Comparison of ENCODE assay signal across 1 cellular context in the genomic region with DNA sequence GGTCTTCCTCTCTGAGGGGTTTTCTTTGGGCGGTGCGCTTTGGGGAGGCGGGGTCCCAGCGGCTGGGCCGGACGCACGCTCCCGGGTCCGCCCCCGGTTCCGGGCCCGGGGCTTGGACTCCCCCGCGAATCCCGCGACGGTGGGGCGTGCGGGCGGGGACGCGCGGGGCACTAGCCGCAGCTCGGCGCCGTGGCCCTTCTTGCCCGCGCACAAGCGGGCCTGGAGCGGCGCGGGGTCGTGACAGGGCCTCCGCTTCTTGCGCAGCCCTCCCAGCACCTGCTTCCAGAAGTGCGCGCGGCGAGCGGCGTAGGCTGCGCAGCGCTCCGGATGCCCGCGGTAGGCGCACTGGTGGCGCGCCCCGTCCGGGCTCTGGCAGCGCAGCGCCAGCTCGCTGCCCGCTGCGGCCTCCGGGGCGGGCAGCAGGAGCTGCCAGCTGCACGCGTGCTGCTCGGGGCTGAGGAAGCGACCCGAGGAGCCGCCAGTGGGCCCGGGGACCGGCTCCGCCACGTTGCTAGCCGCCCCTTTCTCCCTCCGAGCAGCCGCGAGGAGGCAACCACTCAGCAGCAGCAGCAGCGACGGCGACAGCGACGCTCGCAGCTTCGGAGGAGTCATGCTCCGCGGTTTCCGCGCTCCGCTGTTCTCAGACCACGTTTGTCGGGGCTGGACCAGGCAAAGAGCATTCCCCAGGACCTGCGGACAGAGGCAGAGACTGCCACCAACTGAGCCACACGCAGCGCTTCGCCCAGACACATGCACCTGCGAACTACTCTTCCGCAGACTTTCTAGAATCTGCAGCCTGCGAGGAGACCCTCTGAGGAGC.
TF ChIP-seq lines count a peak whose summit lies in the region.

No MANE protein-coding gene starts in this region.

TF ChIP-seq in SK-N-SH, 30 proteins besides CTCF, POLR2A, EP300 and RAD21:
- TF ChIP-seq, protein P1, sequence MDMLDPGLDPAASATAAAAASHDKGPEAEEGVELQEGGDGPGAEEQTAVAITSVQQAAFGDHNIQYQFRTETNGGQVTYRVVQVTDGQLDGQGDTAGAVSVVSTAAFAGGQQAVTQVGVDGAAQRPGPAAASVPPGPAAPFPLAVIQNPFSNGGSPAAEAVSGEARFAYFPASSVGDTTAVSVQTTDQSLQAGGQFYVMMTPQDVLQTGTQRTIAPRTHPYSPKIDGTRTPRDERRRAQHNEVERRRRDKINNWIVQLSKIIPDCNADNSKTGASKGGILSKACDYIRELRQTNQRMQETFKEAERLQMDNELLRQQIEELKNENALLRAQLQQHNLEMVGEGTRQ (IDR thresholded peaks at IDR 0.05; ENCODE audit: borderline replicate concordance, low read depth, low read length): no peak
- TF ChIP-seq, protein P2, sequence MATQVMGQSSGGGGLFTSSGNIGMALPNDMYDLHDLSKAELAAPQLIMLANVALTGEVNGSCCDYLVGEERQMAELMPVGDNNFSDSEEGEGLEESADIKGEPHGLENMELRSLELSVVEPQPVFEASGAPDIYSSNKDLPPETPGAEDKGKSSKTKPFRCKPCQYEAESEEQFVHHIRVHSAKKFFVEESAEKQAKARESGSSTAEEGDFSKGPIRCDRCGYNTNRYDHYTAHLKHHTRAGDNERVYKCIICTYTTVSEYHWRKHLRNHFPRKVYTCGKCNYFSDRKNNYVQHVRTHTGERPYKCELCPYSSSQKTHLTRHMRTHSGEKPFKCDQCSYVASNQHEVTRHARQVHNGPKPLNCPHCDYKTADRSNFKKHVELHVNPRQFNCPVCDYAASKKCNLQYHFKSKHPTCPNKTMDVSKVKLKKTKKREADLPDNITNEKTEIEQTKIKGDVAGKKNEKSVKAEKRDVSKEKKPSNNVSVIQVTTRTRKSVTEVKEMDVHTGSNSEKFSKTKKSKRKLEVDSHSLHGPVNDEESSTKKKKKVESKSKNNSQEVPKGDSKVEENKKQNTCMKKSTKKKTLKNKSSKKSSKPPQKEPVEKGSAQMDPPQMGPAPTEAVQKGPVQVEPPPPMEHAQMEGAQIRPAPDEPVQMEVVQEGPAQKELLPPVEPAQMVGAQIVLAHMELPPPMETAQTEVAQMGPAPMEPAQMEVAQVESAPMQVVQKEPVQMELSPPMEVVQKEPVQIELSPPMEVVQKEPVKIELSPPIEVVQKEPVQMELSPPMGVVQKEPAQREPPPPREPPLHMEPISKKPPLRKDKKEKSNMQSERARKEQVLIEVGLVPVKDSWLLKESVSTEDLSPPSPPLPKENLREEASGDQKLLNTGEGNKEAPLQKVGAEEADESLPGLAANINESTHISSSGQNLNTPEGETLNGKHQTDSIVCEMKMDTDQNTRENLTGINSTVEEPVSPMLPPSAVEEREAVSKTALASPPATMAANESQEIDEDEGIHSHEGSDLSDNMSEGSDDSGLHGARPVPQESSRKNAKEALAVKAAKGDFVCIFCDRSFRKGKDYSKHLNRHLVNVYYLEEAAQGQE (IDR thresholded peaks at IDR 0.05; ENCODE audit: low read depth, low read length): peak; percentile 41; the same call in 1 of the 2 replicates
- TF ChIP-seq RXRA (IDR thresholded peaks at IDR 0.05; ENCODE audit: borderline replicate concordance, low read depth): no peak
- TF ChIP-seq POLR2AphosphoS5 (IDR thresholded peaks at IDR 0.05; ENCODE audit: low read depth, low read length): peak; percentile 18; the same call in 1 of the 2 replicates
- no peak for TF ChIP-seq FOSL2 (IDR thresholded peaks at IDR 0.05; ENCODE audit: borderline replicate concordance, low read depth)
- peak; percentile 62; the same call in 1 of the 2 replicates for TF ChIP-seq TAF1 (IDR thresholded peaks at IDR 0.05; ENCODE audit: borderline replicate concordance, low read depth, low read length)
- TF ChIP-seq FOXM1 (IDR thresholded peaks at IDR 0.05; ENCODE audit: low read depth): no peak
- peak; percentile 22; the same call in 1 of the 2 replicates for TF ChIP-seq RCOR1 (IDR thresholded peaks at IDR 0.05; ENCODE audit: low read length)
- TF ChIP-seq JUND (IDR thresholded peaks at IDR 0.05): no peak
- no peak for TF ChIP-seq TCF12 (IDR thresholded peaks at IDR 0.05)
- no peak for TF ChIP-seq ELF1 (IDR thresholded peaks at IDR 0.05)
- no peak for TF ChIP-seq EZH2phosphoT487 (IDR thresholded peaks at IDR 0.05; ENCODE audit: borderline replicate concordance, low read depth)
- peak; percentile 93 for TF ChIP-seq MXI1 (IDR thresholded peaks at IDR 0.05; ENCODE audit: low read depth, low read length)
- TF ChIP-seq, protein P3, sequence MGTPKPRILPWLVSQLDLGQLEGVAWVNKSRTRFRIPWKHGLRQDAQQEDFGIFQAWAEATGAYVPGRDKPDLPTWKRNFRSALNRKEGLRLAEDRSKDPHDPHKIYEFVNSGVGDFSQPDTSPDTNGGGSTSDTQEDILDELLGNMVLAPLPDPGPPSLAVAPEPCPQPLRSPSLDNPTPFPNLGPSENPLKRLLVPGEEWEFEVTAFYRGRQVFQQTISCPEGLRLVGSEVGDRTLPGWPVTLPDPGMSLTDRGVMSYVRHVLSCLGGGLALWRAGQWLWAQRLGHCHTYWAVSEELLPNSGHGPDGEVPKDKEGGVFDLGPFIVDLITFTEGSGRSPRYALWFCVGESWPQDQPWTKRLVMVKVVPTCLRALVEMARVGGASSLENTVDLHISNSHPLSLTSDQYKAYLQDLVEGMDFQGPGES (IDR thresholded peaks at IDR 0.05; ENCODE audit: low read depth, low read length): no peak
- TF ChIP-seq GATA2 (CRISPR knock-in tag; IDR thresholded peaks at IDR 0.05): no peak
- TF ChIP-seq, protein P4, sequence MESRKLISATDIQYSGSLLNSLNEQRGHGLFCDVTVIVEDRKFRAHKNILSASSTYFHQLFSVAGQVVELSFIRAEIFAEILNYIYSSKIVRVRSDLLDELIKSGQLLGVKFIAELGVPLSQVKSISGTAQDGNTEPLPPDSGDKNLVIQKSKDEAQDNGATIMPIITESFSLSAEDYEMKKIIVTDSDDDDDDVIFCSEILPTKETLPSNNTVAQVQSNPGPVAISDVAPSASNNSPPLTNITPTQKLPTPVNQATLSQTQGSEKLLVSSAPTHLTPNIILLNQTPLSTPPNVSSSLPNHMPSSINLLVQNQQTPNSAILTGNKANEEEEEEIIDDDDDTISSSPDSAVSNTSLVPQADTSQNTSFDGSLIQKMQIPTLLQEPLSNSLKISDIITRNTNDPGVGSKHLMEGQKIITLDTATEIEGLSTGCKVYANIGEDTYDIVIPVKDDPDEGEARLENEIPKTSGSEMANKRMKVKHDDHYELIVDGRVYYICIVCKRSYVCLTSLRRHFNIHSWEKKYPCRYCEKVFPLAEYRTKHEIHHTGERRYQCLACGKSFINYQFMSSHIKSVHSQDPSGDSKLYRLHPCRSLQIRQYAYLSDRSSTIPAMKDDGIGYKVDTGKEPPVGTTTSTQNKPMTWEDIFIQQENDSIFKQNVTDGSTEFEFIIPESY (IDR thresholded peaks at IDR 0.05; ENCODE audit: borderline replicate concordance, low read depth): no peak
- TF ChIP-seq YY1 (IDR thresholded peaks at IDR 0.05; ENCODE audit: low read depth): peak; percentile 54; the same call in 1 of the 2 replicates
- TF ChIP-seq NFIC (IDR thresholded peaks at IDR 0.05; ENCODE audit: borderline replicate concordance): no peak
- TF ChIP-seq CHD2 (IDR thresholded peaks at IDR 0.05; ENCODE audit: low read length, partially characterized antibody): no peak
- TF ChIP-seq, protein P5, sequence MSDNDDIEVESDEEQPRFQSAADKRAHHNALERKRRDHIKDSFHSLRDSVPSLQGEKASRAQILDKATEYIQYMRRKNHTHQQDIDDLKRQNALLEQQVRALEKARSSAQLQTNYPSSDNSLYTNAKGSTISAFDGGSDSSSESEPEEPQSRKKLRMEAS (IDR thresholded peaks at IDR 0.05; ENCODE audit: low read depth): no peak; the same call in none of the 2 replicates
- no peak for TF ChIP-seq FOXJ3 (CRISPR knock-in tag; IDR thresholded peaks at IDR 0.05)
- no peak for TF ChIP-seq TEAD4 (IDR thresholded peaks at IDR 0.05; ENCODE audit: borderline replicate concordance, insufficient read depth)
- TF ChIP-seq NRF1 (IDR thresholded peaks at IDR 0.05; ENCODE audit: low read depth, low read length): peak; percentile 52; the same call in 1 of the 2 replicates
- peak; percentile 35; the same call in 1 of the 2 replicates for TF ChIP-seq SMC3 (IDR thresholded peaks at IDR 0.05; ENCODE audit: low read depth, low read length)
- TF ChIP-seq, protein P6, sequence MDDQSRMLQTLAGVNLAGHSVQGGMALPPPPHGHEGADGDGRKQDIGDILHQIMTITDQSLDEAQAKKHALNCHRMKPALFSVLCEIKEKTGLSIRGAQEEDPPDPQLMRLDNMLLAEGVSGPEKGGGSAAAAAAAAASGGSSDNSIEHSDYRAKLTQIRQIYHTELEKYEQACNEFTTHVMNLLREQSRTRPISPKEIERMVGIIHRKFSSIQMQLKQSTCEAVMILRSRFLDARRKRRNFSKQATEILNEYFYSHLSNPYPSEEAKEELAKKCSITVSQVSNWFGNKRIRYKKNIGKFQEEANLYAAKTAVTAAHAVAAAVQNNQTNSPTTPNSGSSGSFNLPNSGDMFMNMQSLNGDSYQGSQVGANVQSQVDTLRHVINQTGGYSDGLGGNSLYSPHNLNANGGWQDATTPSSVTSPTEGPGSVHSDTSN (IDR thresholded peaks at IDR 0.05): no peak
- TF ChIP-seq, protein P7, sequence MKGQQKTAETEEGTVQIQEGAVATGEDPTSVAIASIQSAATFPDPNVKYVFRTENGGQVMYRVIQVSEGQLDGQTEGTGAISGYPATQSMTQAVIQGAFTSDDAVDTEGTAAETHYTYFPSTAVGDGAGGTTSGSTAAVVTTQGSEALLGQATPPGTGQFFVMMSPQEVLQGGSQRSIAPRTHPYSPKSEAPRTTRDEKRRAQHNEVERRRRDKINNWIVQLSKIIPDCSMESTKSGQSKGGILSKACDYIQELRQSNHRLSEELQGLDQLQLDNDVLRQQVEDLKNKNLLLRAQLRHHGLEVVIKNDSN (IDR thresholded peaks at IDR 0.05; ENCODE audit: borderline replicate concordance, low read depth): no peak
- no peak for TF ChIP-seq RFX5 (IDR thresholded peaks at IDR 0.05; ENCODE audit: low read length)
- no peak for TF ChIP-seq GABPA (IDR thresholded peaks at IDR 0.05; ENCODE audit: low read depth)
- TF ChIP-seq MEF2A (IDR thresholded peaks at IDR 0.05; ENCODE audit: borderline replicate concordance, low read depth): no peak
- peak; percentile 52; the same call in 1 of the 2 replicates for TF ChIP-seq SIN3A (IDR thresholded peaks at IDR 0.05; ENCODE audit: borderline replicate concordance, low read depth, low read length)
